ENCODE assay signal across 25 cellular contexts in genomic region chr22:29195964-29196666, GRCh38. TPM values are rescaled to one million over a fixed set of nuclear protein-coding genes. Genes with fewer than 3 reads are reported as not detected.
DNase-seq lines count a peak whose midpoint lies in the region; ATAC-seq and TF ChIP-seq lines count a peak whose summit lies in the region.
"Had no signal": no experiment of that assay in that cellular context is flagged by ENCODE, and none has a peak within 500 bp of the region (broad histone marks: within the 10 kb centered on the region; RNA-seq: fewer than 3 reads in every experiment).

No MANE protein-coding gene starts in this region.

- H3K4me1 Mint-ChIP-seq in brain, result peaks cover 15% of the 10 kb centered on the region
- H3K4me1 Mint-ChIP-seq in immature natural killer cell, result peaks cover 0 to 3% of the 10 kb centered on the region in 2 donors
- H3K4me1 Mint-ChIP-seq: activated CD4-positive, alpha-beta T cell treated with anti-CD3 and anti-CD28 coated beads, Interleukin-2, amount 10 ng/mL, durations not matched to agents 7 days and 5 days; IgD-negative memory B cell had no signal

- no peaks in the 10 kb centered on the region for H3K4me1 ChIP-seq in mesendoderm (ENCODE audit: control insufficient read depth, low read depth, low read length)
- H3K4me1 ChIP-seq: ascending aorta, foreskin keratinocyte, SJCRH30, testis had no signal

- TF ChIP-seq CTCF in GM13976 (IDR thresholded peaks at IDR 0.05; ENCODE audit: borderline replicate concordance, control extremely low read depth, extremely low read depth, insufficient read depth, missing control alignments) (no peak), brain (conservative IDR thresholded peaks at IDR 0.05) (no peak), GM13977 (IDR thresholded peaks at IDR 0.05; ENCODE audit: extremely low read depth, insufficient read depth, missing control alignments) (no peak)

- no peak overlapping the region for H3K9ac ChIP-seq in mesendoderm (ENCODE audit: low read length)

- H2AK5ac ChIP-seq in mesendoderm (ENCODE audit: low read length), result no peak overlapping the region

- peak overlapping the region in 4 of 5 experiments; percentile 1 to 88 (median 22) for H3K27ac Mint-ChIP-seq in brain
- H3K27ac Mint-ChIP-seq in immature natural killer cell, result peak overlapping the region in 2 of 6 donors; percentile 0 to 3
- H3K27ac Mint-ChIP-seq: activated CD4-positive, alpha-beta T cell treated with anti-CD3 and anti-CD28 coated beads, Interleukin-2, amount 10 ng/mL, durations not matched to agents 7 days and 5 days; activated T-helper 1 cell treated with anti-CD3 and anti-CD28 coated beads, Interleukin-12 subunit alpha, Interleukin-12 subunit beta, Interleukin-2, Interleukin-4 antibody, amounts not matched to agents 30 ng/mL and 10 ng/mL and 1 ng/mL, durations not matched to agents 14 hours and 24 hours and 36 hours; IgD-negative memory B cell; memory B cell; T-helper 1 cell treated with Interleukin-12 subunit alpha and Interleukin-12 subunit beta and Interleukin-4 antibody, amounts not matched to agents 30 μg/mL and 1 μg/mL, for 36 hours had no signal

- in situ Hi-C loops in GM13976 (cut with MboI; ENCODE audit: low sequenced_read_pairs, unreplicated experiment) (no loop called here), GM13977 (cut with MboI; ENCODE audit: low pct_unique_long_range_greater_than_20kb, low sequenced_read_pairs, unreplicated experiment) (no loop called here)

- H3K27me3 ChIP-seq in mesendoderm (ENCODE audit: insufficient read depth, low read length, poor library complexity), result no peaks in the 10 kb centered on the region
- H3K27me3 ChIP-seq: ascending aorta, SJCRH30, testis had no signal

- H3K79me2 ChIP-seq in mesendoderm (ENCODE audit: control insufficient read depth, insufficient read depth, low read length), result no peaks in the 10 kb centered on the region

- H3K4me3 Mint-ChIP-seq in brain (no peak overlapping the region), immature natural killer cell (no peak overlapping the region)
- H3K4me3 Mint-ChIP-seq: activated CD4-positive, alpha-beta T cell treated with anti-CD3 and anti-CD28 coated beads, Interleukin-2, amount 10 ng/mL, durations not matched to agents 7 days and 5 days; activated T-helper 1 cell treated with anti-CD3 and anti-CD28 coated beads, Interleukin-12 subunit alpha, Interleukin-12 subunit beta, Interleukin-2, Interleukin-4 antibody, amounts not matched to agents 30 ng/mL and 10 ng/mL and 1 ng/mL, durations not matched to agents 14 hours and 24 hours and 36 hours; IgD-negative memory B cell; memory B cell; T-helper 1 cell treated with Interleukin-12 subunit alpha and Interleukin-12 subunit beta and Interleukin-4 antibody, amounts not matched to agents 30 μg/mL and 1 μg/mL, for 36 hours had no signal

- no peaks in the 10 kb centered on the region for H3K79me1 ChIP-seq in mesendoderm (ENCODE audit: low read length)

- H2BK120ac ChIP-seq in mesendoderm (ENCODE audit: low read depth, low read length), result no peak overlapping the region

- H3K36me3 ChIP-seq in mesendoderm (ENCODE audit: control insufficient read depth, insufficient read depth, low read length), result no peaks in the 10 kb centered on the region
- H3K36me3 ChIP-seq: ascending aorta, SJCRH30 had no signal

- H3K36me3 Mint-ChIP-seq in brain (no peaks in the 10 kb centered on the region), immature natural killer cell (peaks cover 0 to 6% (median 0%) of the 10 kb centered on the region in 3 donors)

- no peak overlapping the region for H2BK15ac ChIP-seq in mesendoderm (replicated peaks; ENCODE audit: low read depth)

- H4K5ac ChIP-seq in mesendoderm (ENCODE audit: low read length), result no peak overlapping the region

- H2BK5ac ChIP-seq in mesendoderm (ENCODE audit: low read length), result no peak overlapping the region

- H3K18ac ChIP-seq in mesendoderm (ENCODE audit: low read length), result no peak overlapping the region

- no peak overlapping the region for H3K4me3 ChIP-seq in mesendoderm (ENCODE audit: low read length)
- H3K4me3 ChIP-seq: ascending aorta, SJCRH30, testis had no signal

- H3K56ac ChIP-seq in mesendoderm (ENCODE audit: low read length), result peak overlapping the region; percentile 7

- DNase-seq in AG20443 (ENCODE audit: low spot score) (peak; percentile 4), GM13976 (ENCODE audit: low spot score) (peak; percentile 16), mesendoderm (no peak), immature natural killer cell (no peak), GM13977 (ENCODE audit: low spot score) (no peak)
- DNase-seq: activated CD4-positive, alpha-beta T cell treated with anti-CD3 and anti-CD28 coated beads, Interleukin-2, amount 10 ng/mL, durations not matched to agents 7 days and 5 days; activated naive CD4-positive, alpha-beta T cell treated with anti-CD3 and anti-CD28 coated beads, Interleukin-2, amount 50 U/mL, for 16 hours; DMS 273 treated with DMSO at 0.1 percent for 48 hours; effector CD4-positive, alpha-beta T cell; foreskin keratinocyte; NCI-H1436; SJCRH30; testis had no signal

- no peak overlapping the region for H3K4me2 ChIP-seq in mesendoderm (ENCODE audit: low read length)

- H3K9me3 Mint-ChIP-seq in brain, result peaks cover 0 to 7% (median 2%) of the 10 kb centered on the region in 5 experiments
- H3K9me3 Mint-ChIP-seq in immature natural killer cell, result peaks cover 0 to 2% (median 0%) of the 10 kb centered on the region in 6 donors

- WGBS in mesendoderm (ENCODE audit: extremely low coverage, insufficient coverage, low lambda C conversion rate), result no CpG with 5 or more reads among the region's 10 CpGs

- H3K23ac ChIP-seq in mesendoderm (ENCODE audit: low read length), result no peak overlapping the region

- ATAC-seq in GM18498 (IDR thresholded peaks at IDR 0.05; ENCODE audit: unreplicated experiment) (no peak), HG03097 (IDR thresholded peaks at IDR 0.05; ENCODE audit: low FRiP score, unreplicated experiment) (no peak)
- ATAC-seq: foreskin keratinocyte, Panc1 had no signal

- H3K4ac ChIP-seq in mesendoderm (ENCODE audit: low read depth, low read length), result no peak overlapping the region

- H3K27me3 Mint-ChIP-seq in brain, result no peaks in the 10 kb centered on the region
- peaks cover 0 to 3% (median 0%) of the 10 kb centered on the region in 3 donors for H3K27me3 Mint-ChIP-seq in immature natural killer cell (ENCODE audit: low read depth in 3 of 3)

- H4K8ac ChIP-seq in mesendoderm (ENCODE audit: low read depth, low read length), result no peak overlapping the region

- no peak overlapping the region for H3K27ac ChIP-seq in mesendoderm (ENCODE audit: low read depth, low read length)
- H3K27ac ChIP-seq: ascending aorta, C4-2B, foreskin keratinocyte, HL-60, SJCRH30, testis, VCaP had no signal

RNA-seq across cellular contexts. Expression of gene EMID1, which starts 9.6 kb away (rescaled TPM):
- 30.2 TPM for polyA plus RNA-seq in brain (ENCODE audit: insufficient read depth, low read depth, low replicate concordance)
- 0.74 TPM for polyA plus RNA-seq in mesendoderm (2013, experiment 1 of 2)
- polyA plus RNA-seq in mesendoderm (2013, experiment 2 of 2), result 0.85 TPM
- polyA plus RNA-seq in immature natural killer cell, result under 1 TPM in 2 of 3 donors, not detected in 1; 0.29 to 0.91 TPM
- polyA plus RNA-seq: foreskin keratinocyte, IgD-negative memory B cell had no signal

Comparison
In these comparisons a context has a peak if more than half of its experiments do, and no peak if none do; other contexts are left out.
1. DNase-seq: peak in AG20443 (single experiment) and GM13976 (single experiment); none in mesendoderm (single experiment), immature natural killer cell (0 of 3) and GM13977 (single experiment).
2. RNA of gene EMID1, which starts 9.6 kb away (polyA plus RNA-seq): 30.2 TPM in brain (single experiment); 0.29 to 0.91 TPM in immature natural killer cell; every median in the first group is over 10 times any median in the second.